14 cellular contexts compared by ENCODE assay signal in the genomic region with DNA sequence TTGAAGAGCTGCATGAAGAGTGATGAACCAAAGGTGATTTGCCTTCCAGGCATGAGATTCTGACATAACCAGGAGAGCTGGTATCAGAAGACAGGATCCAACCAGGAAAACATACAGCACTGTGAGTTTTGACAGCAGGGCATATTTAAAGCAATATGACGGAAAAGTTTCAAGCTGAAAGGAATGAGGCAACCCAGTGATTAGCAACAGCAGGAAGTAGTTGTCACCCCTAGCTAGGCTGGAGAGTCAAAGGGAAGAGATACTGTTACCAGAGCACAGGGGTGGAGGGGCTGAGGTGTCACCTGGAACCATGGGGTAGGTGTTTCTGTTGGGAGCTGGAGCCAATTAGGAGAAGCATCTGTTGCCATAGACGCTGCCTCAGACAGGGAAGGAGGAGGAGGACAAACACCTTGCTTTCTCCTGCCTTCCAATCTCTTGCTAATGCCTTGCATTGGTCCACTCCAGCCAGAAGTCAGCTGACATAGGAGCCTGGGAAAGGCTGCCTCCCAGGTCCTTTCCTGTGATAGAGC.
"Had no signal": no experiment of that assay in that cellular context is flagged by ENCODE, and none has a peak within 500 bp of the region (broad histone marks: within the 10 kb centered on the region; RNA-seq: fewer than 3 reads in every experiment).

No MANE protein-coding gene starts in this region.

- H3K4me3 ChIP-seq: ascending aorta, right atrium auricular region, tibial artery, uterus had no signal

- H3K36me3 ChIP-seq: ascending aorta, right atrium auricular region, tibial artery, uterus had no signal

- DNase-seq: activated CD4-positive, alpha-beta T cell treated with anti-CD3 and anti-CD28 coated beads, Interleukin-2, amount 50 U/mL, for 48 hours; activated naive CD4-positive, alpha-beta T cell treated with anti-CD3 and anti-CD28 coated beads, Interleukin-2, amount 10 ng/mL, durations not matched to agents 7 days and 5 days; activated T-cell treated with anti-CD3 and anti-CD28 coated beads, Interleukin-2, amount 50 U/mL, for 24 hours; erythroblast; left ventricle myocardium superior; natural killer cell; occipital lobe; stimulated activated CD4-positive, alpha-beta T cell treated with anti-CD3 and anti-CD28 coated beads, Interleukin-2, amount 100 ng/mL, for 48 hours; T1000; tibial artery; uterus had no signal

- H3K4me1 ChIP-seq: ascending aorta, right atrium auricular region, tibial artery, uterus had no signal

- H3K27ac ChIP-seq: ascending aorta, right atrium auricular region, tibial artery, uterus, VCaP had no signal

- H3K27me3 ChIP-seq: ascending aorta, right atrium auricular region, uterus had no signal
